Comparison of ENCODE assay signal across 15 cellular contexts in genomic region chr22:46010951-46011626, GRCh38. TPM values are rescaled to one million over a fixed set of nuclear protein-coding genes. Genes with fewer than 3 reads are reported as not detected.
DNase-seq lines count a peak whose midpoint lies in the region; FAIRE-seq and TF ChIP-seq lines count a peak whose summit lies in the region.
"Had no signal": no experiment of that assay in that cellular context is flagged by ENCODE, and none has a peak within 500 bp of the region (broad histone marks: within the 10 kb centered on the region; RNA-seq: fewer than 3 reads in every experiment).

No MANE protein-coding gene starts in this region.

- H3K27ac ChIP-seq in H1 (ENCODE audit: low read depth, low read length) (no peak overlapping the region), liver (ENCODE audit: low read depth in 1 of 2, low read length in 2 of 2) (peak overlapping the region; percentile 17 to 63)

- H3K23ac ChIP-seq in H1 (ENCODE audit: insufficient read length) = no peak overlapping the region

- CTCF ChIA-PET in H1 (lab: Charles Lee; ENCODE audit: partially characterized antibody) = interaction anchor here (0.6 to 5.2 kb wide), 9 partner anchors 11 to 322 kb away, joined by 3 to 43 read pairs (median 7); no protein-coding TSS in a partner anchor

- no peak overlapping the region for H3K4ac ChIP-seq in H1 (replicated peaks; ENCODE audit: insufficient read length, low read depth, low read length)

- no peak for FAIRE-seq in H1 (lab: Jason Lieb, UNC)
- FAIRE-seq: GM19239, small intestine had no signal

- H4K5ac ChIP-seq in H1 (ENCODE audit: insufficient read length, low read depth, low read length) = no peak overlapping the region

- POLR2A ChIA-PET in H1 (lab: Charles Lee; ENCODE audit: partially characterized antibody) = interaction anchor here (1.0 kb wide), 1 partner anchor 11 kb away, joined by 3 read pairs; no protein-coding TSS in a partner anchor

- TF ChIP-seq CTCF in Loucy (conservative IDR thresholded peaks at IDR 0.05; ENCODE audit: low read length) (no peak), H1 (IDR thresholded peaks at IDR 0.05; ENCODE audit: control extremely low read depth in 1 of 3, insufficient read depth in 1 of 3, low read depth in 1 of 3, low read length in 3 of 3) (no peak), liver (IDR thresholded peaks at IDR 0.05; ENCODE audit: low read depth, low read length, missing input control) (no peak), GM10266 (IDR thresholded peaks at IDR 0.05; ENCODE audit: control insufficient read depth, insufficient read depth, low read depth, missing control alignments) (no peak)

- H3K79me2 ChIP-seq in Loucy (ENCODE audit: insufficient read depth, low read length) (peaks cover 18% of the 10 kb centered on the region), H1 (ENCODE audit: control insufficient read depth in 1 of 2, insufficient read depth in 2 of 2, low read length in 2 of 2) (no peaks in the 10 kb centered on the region)

- peaks cover 4% of the 10 kb centered on the region; the same call in 1 of the 2 replicates for H3F3A ChIP-seq in Loucy (ENCODE audit: low read depth)

- H3K9ac ChIP-seq in Loucy (ENCODE audit: low read depth, low read length, poor library complexity, severe bottlenecking) (peak overlapping the region; percentile 44), H1 (replicated peaks in 1 of 4; ENCODE audit: extremely low read depth in 1 of 4, low read depth in 3 of 4, low read length in 3 of 4) (no peak overlapping the region), liver (ENCODE audit: low read depth in 1 of 2, low read length in 2 of 2) (no peak overlapping the region), skeletal muscle satellite cell (ENCODE audit: low read depth, low read length) (peak overlapping the region; percentile 82)

- peak overlapping the region; percentile 15 for H3K4me2 ChIP-seq in Loucy (ENCODE audit: low read depth, low read length, poor library complexity, severe bottlenecking)
- no peak overlapping the region for H3K4me2 ChIP-seq in H1 (ENCODE audit: insufficient read depth in 1 of 2, low read depth in 2 of 2, low read length in 2 of 2)
- H3K4me2 ChIP-seq in skeletal muscle satellite cell (ENCODE audit: low read length) = peak overlapping the region; percentile 99

- DNase-seq in H1 (ENCODE audit: low read depth in 1 of 2, low spot score in 2 of 2) (no peak), ecto neural progenitor cell (ENCODE audit: low spot score) (no peak), NCI-H1436 treated with DMSO at 0.1 percent for 48 hours (lab: John Stamatoyannopoulos, UW) (no peak), GM10266 (ENCODE audit: extremely low spot score) (no peak), NCI-H526 treated with DMSO at 0.1 percent for 48 hours (lab: John Stamatoyannopoulos, UW) (no peak)
- DNase-seq: activated CD8-positive, alpha-beta memory T cell treated with anti-CD3 and anti-CD28 coated beads for 24 hours; amniotic stem cell; CD4-positive, CD25-positive, alpha-beta regulatory T cell; small intestine had no signal

- no peak overlapping the region for H2BK12ac ChIP-seq in H1 (ENCODE audit: low read depth, low read length)

- no peak overlapping the region for H2BK5ac ChIP-seq in H1 (ENCODE audit: low read depth, low read length)

- no peak overlapping the region for H2BK20ac ChIP-seq in H1 (ENCODE audit: low read length)

- no peak for TF ChIP-seq POLR2A in H1 (IDR thresholded peaks at IDR 0.05; ENCODE audit: control extremely low read depth in 1 of 2, low read depth in 2 of 2, low read length in 2 of 2)

- no peaks in the 10 kb centered on the region for H3K9me3 ChIP-seq in Loucy (ENCODE audit: insufficient read depth, low read depth, low read length)
- H3K9me3 ChIP-seq in H1 (ENCODE audit: insufficient read depth in 2 of 2, low read depth in 1 of 2, low read length in 1 of 2) = no peaks in the 10 kb centered on the region; a peak in 1 of 4 replicates
- H3K9me3 ChIP-seq in liver (ENCODE audit: control insufficient read depth in 4 of 4, low read length in 3 of 4) = peaks cover 0 to 3% (median under 1%) of the 10 kb centered on the region in 4 donors
- peaks cover 4% of the 10 kb centered on the region for H3K9me3 ChIP-seq in skeletal muscle satellite cell (replicated peaks; ENCODE audit: low read length)

- no peak overlapping the region for H2BK120ac ChIP-seq in H1 (replicated peaks; ENCODE audit: low read depth, low read length)

- H3K79me1 ChIP-seq in H1 (ENCODE audit: low read depth, low read length) = no peaks in the 10 kb centered on the region

- 92% methylated on average over 14 of the region's 20 CpGs; no CpG with 5 or more reads in 1 of the 2 experiments for WGBS in H1 (ENCODE audit: extremely low coverage in 1 of 2, insufficient coverage in 1 of 2, insufficient read length in 1 of 2, insufficient replicate concordance in 2 of 2, low coverage in 1 of 2, low lambda C conversion rate in 2 of 2, missing lambda C conversion rate in 1 of 2), 2 experiments
- WGBS in liver = 70% methylated on average over 20 of the region's 20 CpGs

- H3K23me2 ChIP-seq in H1 (ENCODE audit: low read depth, low read length) = peaks cover 7% of the 10 kb centered on the region; the same call in 1 of the 2 replicates

- no peak overlapping the region for H2BK15ac ChIP-seq in H1 (ENCODE audit: low read length)

- no peak overlapping the region for H3K56ac ChIP-seq in H1 (replicated peaks; ENCODE audit: insufficient read length, low read depth, low read length)

- H3K4me3 ChIP-seq in Loucy (ENCODE audit: low read length, poor library complexity, severe bottlenecking) = no peak overlapping the region
- H3K4me3 ChIP-seq in H1 (ENCODE audit: extremely low read depth in 1 of 4, insufficient read depth in 2 of 4, low read depth in 3 of 4, low read length in 4 of 4) = no peak overlapping the region
- H3K4me3 ChIP-seq in liver (ENCODE audit: low read depth in 1 of 3, low read length in 3 of 3) = no peak overlapping the region
- H3K4me3 ChIP-seq in skeletal muscle satellite cell (ENCODE audit: low read length) = peak overlapping the region; percentile 53

- peak overlapping the region; percentile 89 for H4K8ac ChIP-seq in H1 (ENCODE audit: extremely low read depth, insufficient read depth, low read length)

- TF ChIP-seq EP300 in H1 (IDR thresholded peaks at IDR 0.05; ENCODE audit: borderline replicate concordance in 1 of 2, low read depth in 2 of 2, low read length in 2 of 2) = no peak

- H2AFZ ChIP-seq in Loucy (ENCODE audit: low read length) (no peak overlapping the region), H1 (ENCODE audit: low read length) (no peak overlapping the region)

- no peaks in the 10 kb centered on the region for H3K36me3 ChIP-seq in Loucy (ENCODE audit: insufficient read depth, low read length)
- no peaks in the 10 kb centered on the region for H3K36me3 ChIP-seq in H1 (ENCODE audit: control insufficient read depth in 2 of 4, insufficient read depth in 4 of 4, low read length in 3 of 4)
- no peaks in the 10 kb centered on the region for H3K36me3 ChIP-seq in liver (ENCODE audit: control insufficient read depth in 4 of 4, insufficient read depth in 3 of 4, low read depth in 1 of 4, low read length in 3 of 4)
- H3K36me3 ChIP-seq in skeletal muscle satellite cell (ENCODE audit: insufficient read depth, low read length) = no peaks in the 10 kb centered on the region

- H3K9me2 ChIP-seq in Loucy (replicated peaks; ENCODE audit: low read depth, low read length) = no peaks in the 10 kb centered on the region

- H4K91ac ChIP-seq in H1 (replicated peaks; ENCODE audit: insufficient read length, low read length) = no peak overlapping the region

- H3K4me1 ChIP-seq in Loucy (ENCODE audit: insufficient read depth, low read length, poor library complexity, severe bottlenecking) = peaks cover 33% of the 10 kb centered on the region
- H3K4me1 ChIP-seq in H1 (replicated peaks in 1 of 4; ENCODE audit: control insufficient read depth in 3 of 4, insufficient read depth in 4 of 4, low read length in 3 of 4) = peaks cover 0 to 13% (median 4%) of the 10 kb centered on the region in 4 experiments; a peak in 6 of 7 replicates
- peaks cover 8 to 34% (median 28%) of the 10 kb centered on the region in 4 donors for H3K4me1 ChIP-seq in liver (ENCODE audit: control insufficient read depth in 4 of 4, insufficient read depth in 4 of 4, low read length in 3 of 4)
- H3K4me1 ChIP-seq in skeletal muscle satellite cell (ENCODE audit: control insufficient read depth, insufficient read depth, low read length) = peaks cover 79% of the 10 kb centered on the region

- H3K27me3 ChIP-seq in Loucy (ENCODE audit: insufficient read depth, low read length, poor library complexity, severe bottlenecking) = no peaks in the 10 kb centered on the region
- H3K27me3 ChIP-seq in H1 (replicated peaks in 1 of 4; ENCODE audit: control insufficient read depth in 3 of 4, extremely low read depth in 1 of 4, insufficient read depth in 3 of 4, low read length in 3 of 4) = no peaks in the 10 kb centered on the region
- no peaks in the 10 kb centered on the region for H3K27me3 ChIP-seq in liver (ENCODE audit: control insufficient read depth in 4 of 4, insufficient read depth in 4 of 4, low read length in 3 of 4)
- H3K27me3 ChIP-seq in skeletal muscle satellite cell (ENCODE audit: control insufficient read depth, insufficient read depth, low read length) = no peaks in the 10 kb centered on the region

- H3K18ac ChIP-seq in H1 (ENCODE audit: extremely low read depth, low read length) = no peak overlapping the region

- no peak overlapping the region for H3K14ac ChIP-seq in H1 (ENCODE audit: insufficient read length)

- no peak overlapping the region for H2AK5ac ChIP-seq in H1 (ENCODE audit: low read depth, low read length)

- H4K20me1 ChIP-seq in Loucy (ENCODE audit: insufficient read depth, low read length, poor library complexity, severe bottlenecking) (no peaks in the 10 kb centered on the region), H1 (replicated peaks in 1 of 2; ENCODE audit: control insufficient read depth in 1 of 2, insufficient read depth in 2 of 2, low read length in 2 of 2) (no peaks in the 10 kb centered on the region)

- TF ChIP-seq RAD21 in H1 (IDR thresholded peaks at IDR 0.05 in 1 of 2, conservative IDR thresholded peaks at IDR 0.05 in 1 of 2; ENCODE audit: low read depth in 2 of 2, low read length in 2 of 2) (no peak), liver (IDR thresholded peaks at IDR 0.05) (no peak)

TF ChIP-seq in liver, 16 proteins besides CTCF, POLR2A, EP300 and RAD21 (continues in another document):
- peak; percentile 54 for TF ChIP-seq YY1 (IDR thresholded peaks at IDR 0.05)
- peak in 1 of 2 donors; percentile 49 for TF ChIP-seq HNF4A (conservative IDR thresholded peaks at IDR 0.05)

RNA-seq across cellular contexts. Expression of gene WNT7B, which starts 34.1 kb away (rescaled TPM):
- total RNA-seq in H1 (2021; fragmentation: NEBNext Ultra II Directional; extraction: Animal tissue kit (Norgen Biotek cat#: 25700)) = 0.13 and 0.24 TPM in 2 replicates
- polyA plus RNA-seq in H1 (2011; rRNA removed) = 0.14 and 0.24 TPM in 2 replicates
- 0.12 TPM for polyA plus RNA-seq in H1 (2011; cell fraction: cytosol; rRNA removed)
- polyA plus RNA-seq in H1 (2011; cell fraction: nucleus; rRNA removed) = 0.27 TPM
- polyA plus RNA-seq in H1 (2012, experiment 1 of 2) = 0.14 to 0.46 TPM (median 0.23 TPM) in 4 replicates
- 0.29 TPM for polyA plus RNA-seq in H1 (2012, experiment 2 of 2)
- 0.08 TPM for polyA plus RNA-seq in H1 (2013, experiment 1 of 2)
- polyA plus RNA-seq in H1 (2013, experiment 2 of 2) = 0.13 TPM
- 0.16 and 0.17 TPM in 2 replicates for polyA minus RNA-seq in H1 (2011; rRNA and poly(A)+ RNA removed)
- not detected for polyA minus RNA-seq in H1 (2011; cell fraction: cytosol; rRNA and poly(A)+ RNA removed)
- 0.30 TPM for polyA minus RNA-seq in H1 (2011; cell fraction: nucleus; rRNA and poly(A)+ RNA removed)
- under 1 TPM in 1 of 2 donors, not detected in 1; 0.28 TPM for total RNA-seq in liver
- under 1 TPM in 1 of 2 donors, not detected in 1; 0.06 TPM for polyA plus RNA-seq in liver
- total RNA-seq in skeletal muscle satellite cell (2012; rRNA removed) = not detected in 2 replicates
- total RNA-seq: CD4-positive, CD25-positive, alpha-beta regulatory T cell; left colon had no signal
- polyA plus RNA-seq: CD4-positive, CD25-positive, alpha-beta regulatory T cell; fibroblast of lung had no signal

Comparison
In these comparisons a context has a peak if more than half of its experiments do, and no peak if none do; other contexts are left out.
1. H3K4me2 ChIP-seq: peak in Loucy (single experiment) and skeletal muscle satellite cell (single experiment); none in H1 (0 of 2).
2. H3K9ac ChIP-seq: peak in Loucy (single experiment) and skeletal muscle satellite cell (single experiment); none in H1 (0 of 4) and liver (0 of 2).